Comparison of ENCODE assay signal across 8 cellular contexts in genomic region chr11:16605440-16605970, GRCh38.
DNase-seq lines count a peak whose midpoint lies in the region; ATAC-seq and TF ChIP-seq lines count a peak whose summit lies in the region.

No MANE protein-coding gene starts in this region.

- no peak for DNase-seq in activated naive CD4-positive, alpha-beta T cell treated with Interleukin-2 at 50 U/mL for 16 hours
- DNase-seq in WTC11 (ENCODE audit: low spot score) (peak; percentile 60), glutamatergic neuron (peak; percentile 24), pons (ENCODE audit: low spot score) (peak; percentile 28), OCI-M2 (lab: John Stamatoyannopoulos, UW; ENCODE audit: unreplicated experiment) (no peak), UCSD-AML1 (lab: John Stamatoyannopoulos, UW; ENCODE audit: unreplicated experiment) (no peak)

- ATAC-seq in WTC11 = peak; percentile 1; the same call in 1 of the 2 replicates
- ATAC-seq in HG03442 (IDR thresholded peaks at IDR 0.05; ENCODE audit: unreplicated experiment) = no peak

- H3K27ac Mint-ChIP-seq in activated naive CD4-positive, alpha-beta T cell treated with anti-CD3 and anti-CD28 coated beads, Interleukin-2, amount 50 U/mL, for 24 hours = no peak overlapping the region
- H3K27ac Mint-ChIP-seq in WTC11 (no peak overlapping the region), glutamatergic neuron (ENCODE audit: unreplicated experiment) (no peak overlapping the region)

- H3K9me3 Mint-ChIP-seq in activated naive CD4-positive, alpha-beta T cell treated with anti-CD3 and anti-CD28 coated beads, Interleukin-2, amount 50 U/mL, for 24 hours = no peaks in the 10 kb centered on the region
- H3K9me3 Mint-ChIP-seq in WTC11 (no peaks in the 10 kb centered on the region), glutamatergic neuron (ENCODE audit: unreplicated experiment) (peaks cover 5% of the 10 kb centered on the region)

- peaks cover 33% of the 10 kb centered on the region for H3K27me3 Mint-ChIP-seq in activated naive CD4-positive, alpha-beta T cell treated with anti-CD3 and anti-CD28 coated beads, Interleukin-2, amount 50 U/mL, for 24 hours
- peaks cover 44% of the 10 kb centered on the region; the same call in 1 of the 2 replicates for H3K27me3 Mint-ChIP-seq in WTC11 (ENCODE audit: low read depth)
- H3K27me3 Mint-ChIP-seq in glutamatergic neuron (ENCODE audit: unreplicated experiment) = peaks cover 16% of the 10 kb centered on the region

- CTCF ChIA-PET in WTC11 (lab: Charles Lee) = interaction anchor here (0.6 to 3.2 kb wide), 4 partner anchors 8 to 665 kb away, joined by 3 to 44 read pairs (median 4); no protein-coding TSS in a partner anchor

- TF ChIP-seq CTCF in WTC11 (IDR thresholded peaks at IDR 0.05) (no peak), glutamatergic neuron (IDR thresholded peaks at IDR 0.05; ENCODE audit: partially characterized antibody, unreplicated experiment) (no peak)

- peak overlapping the region; percentile 81 for H3K4me3 Mint-ChIP-seq in activated naive CD4-positive, alpha-beta T cell treated with anti-CD3 and anti-CD28 coated beads, Interleukin-2, amount 50 U/mL, for 24 hours
- H3K4me3 Mint-ChIP-seq in WTC11 (no peak overlapping the region), glutamatergic neuron (ENCODE audit: unreplicated experiment) (peak overlapping the region; percentile 92)

- no peaks in the 10 kb centered on the region for H3K36me3 Mint-ChIP-seq in activated naive CD4-positive, alpha-beta T cell treated with anti-CD3 and anti-CD28 coated beads, Interleukin-2, amount 50 U/mL, for 24 hours
- H3K36me3 Mint-ChIP-seq in WTC11 = no peaks in the 10 kb centered on the region
- H3K36me3 Mint-ChIP-seq in glutamatergic neuron (ENCODE audit: unreplicated experiment) = no peaks in the 10 kb centered on the region

- POLR2A ChIA-PET in WTC11 (lab: Charles Lee) = interaction anchor here (1.9 kb wide), 1 partner anchor 8 kb away, joined by 11 read pairs; no protein-coding TSS in a partner anchor

- H3K4me1 Mint-ChIP-seq in activated naive CD4-positive, alpha-beta T cell treated with anti-CD3 and anti-CD28 coated beads, Interleukin-2, amount 50 U/mL, for 24 hours = peaks cover 21% of the 10 kb centered on the region
- peaks cover 29% of the 10 kb centered on the region for H3K4me1 Mint-ChIP-seq in WTC11
- peaks cover 5% of the 10 kb centered on the region for H3K4me1 Mint-ChIP-seq in glutamatergic neuron (ENCODE audit: low read depth, unreplicated experiment)

TF ChIP-seq in WTC11, 78 proteins besides CTCF, POLR2A, EP300 and RAD21:
- TF ChIP-seq ZBTB21 (CRISPR knock-in tag; IDR thresholded peaks at IDR 0.05; ENCODE audit: borderline replicate concordance) = no peak
- no peak for TF ChIP-seq ESRRA (CRISPR knock-in tag; IDR thresholded peaks at IDR 0.05; ENCODE audit: borderline replicate concordance)
- TF ChIP-seq GABPB1 (CRISPR knock-in tag; IDR thresholded peaks at IDR 0.05) = no peak
- no peak for TF ChIP-seq ETV6 (CRISPR knock-in tag; IDR thresholded peaks at IDR 0.05)
- no peak for TF ChIP-seq TEAD4 (CRISPR knock-in tag; IDR thresholded peaks at IDR 0.05)
- no peak for TF ChIP-seq ZNF138 (CRISPR knock-in tag; conservative IDR thresholded peaks at IDR 0.05)
- no peak for TF ChIP-seq HMGXB4 (CRISPR knock-in tag; IDR thresholded peaks at IDR 0.05)
- no peak for TF ChIP-seq JAZF1 (CRISPR knock-in tag; IDR thresholded peaks at IDR 0.05)
- no peak for TF ChIP-seq FOXJ3 (CRISPR knock-in tag; IDR thresholded peaks at IDR 0.05; ENCODE audit: borderline replicate concordance)
- no peak for TF ChIP-seq PRRX2 (CRISPR knock-in tag; IDR thresholded peaks at IDR 0.05)
- no peak for TF ChIP-seq PREB (CRISPR knock-in tag; IDR thresholded peaks at IDR 0.05; ENCODE audit: borderline replicate concordance)
- TF ChIP-seq SOX15 (CRISPR knock-in tag; IDR thresholded peaks at IDR 0.05) = no peak
- TF ChIP-seq MYBL2 (CRISPR knock-in tag; IDR thresholded peaks at IDR 0.05) = no peak

Comparison
In these comparisons a context has a peak if more than half of its experiments do, and no peak if none do; other contexts are left out.
1. DNase-seq: peak in WTC11 (single experiment), glutamatergic neuron (single experiment) and pons (single experiment); none in activated naive CD4-positive, alpha-beta T cell treated with Interleukin-2 at 50 U/mL for 16 hours (single experiment), OCI-M2 (single experiment) and UCSD-AML1 (single experiment).